8 cellular contexts compared by ENCODE assay signal in the genomic region with DNA sequence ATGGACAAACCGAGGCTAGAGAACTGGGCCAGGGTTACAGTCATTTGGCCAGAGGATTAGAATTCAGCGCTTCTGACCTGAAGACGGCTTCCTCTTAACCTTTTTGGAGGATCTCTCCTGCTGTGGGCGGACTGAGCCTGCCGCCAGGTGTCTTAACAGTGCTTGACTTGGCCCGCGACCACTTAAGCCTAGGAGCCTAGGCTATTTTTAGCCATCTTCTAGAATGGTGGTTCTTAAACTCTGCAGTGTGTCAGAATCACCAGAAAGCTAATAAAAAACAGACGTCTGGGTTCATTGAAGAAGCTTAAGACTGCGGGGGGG. TPM values are rescaled to one million over a fixed set of nuclear protein-coding genes. Genes with fewer than 3 reads are reported as not detected.
DNase-seq lines count a peak whose midpoint lies in the region; ATAC-seq lines count a peak whose summit lies in the region.

No MANE protein-coding gene starts in this region.

- H3K36me3 ChIP-seq in iPS-20b (ENCODE audit: insufficient read depth, low read depth, low read length), result peaks cover 22% of the 10 kb centered on the region

- H3K36me3 Mint-ChIP-seq in activated naive CD8-positive, alpha-beta T cell treated with anti-CD3 and anti-CD28 coated beads for 36 hours, result peaks cover 40% of the 10 kb centered on the region
- H3K36me3 Mint-ChIP-seq in stimulated activated naive B cell treated with anti-CD40 and anti-IgM and Interleukin-4, amounts not matched to agents 10 μg/mL and 1 μg/mL and 100 μg/mL, for 72 hours, result peaks cover 29 to 41% of the 10 kb centered on the region in 2 donors

- peaks cover 37% of the 10 kb centered on the region for H3K4me1 Mint-ChIP-seq in activated naive CD8-positive, alpha-beta T cell treated with anti-CD3 and anti-CD28 coated beads for 36 hours
- peaks cover 21 to 37% of the 10 kb centered on the region in 2 donors for H3K4me1 Mint-ChIP-seq in stimulated activated naive B cell treated with anti-CD40 and anti-IgM and Interleukin-4, amounts not matched to agents 10 μg/mL and 1 μg/mL and 100 μg/mL, for 72 hours

- no peaks in the 10 kb centered on the region for H3K27me3 Mint-ChIP-seq in activated naive CD8-positive, alpha-beta T cell treated with anti-CD3 and anti-CD28 coated beads for 36 hours
- no peaks in the 10 kb centered on the region for H3K27me3 Mint-ChIP-seq in stimulated activated naive B cell treated with anti-CD40 and anti-IgM and Interleukin-4, amounts not matched to agents 10 μg/mL and 1 μg/mL and 100 μg/mL, for 72 hours

- peak; percentile 26 to 27 for ATAC-seq in stimulated activated naive B cell treated with anti-CD40 and anti-IgM and Interleukin-4, amounts not matched to agents 10 μg/mL and 1 μg/mL and 100 μg/mL, for 72 hours (replicated peaks)
- ATAC-seq in GM21528 (IDR thresholded peaks at IDR 0.05; ENCODE audit: low FRiP score, unreplicated experiment), result no peak

- no peaks in the 10 kb centered on the region for H3K27me3 ChIP-seq in iPS-20b (ENCODE audit: insufficient read depth, low read length)

- H3K9me3 Mint-ChIP-seq in activated naive CD8-positive, alpha-beta T cell treated with anti-CD3 and anti-CD28 coated beads for 36 hours, result no peaks in the 10 kb centered on the region
- no peaks in the 10 kb centered on the region for H3K9me3 Mint-ChIP-seq in stimulated activated naive B cell treated with anti-CD40 and anti-IgM and Interleukin-4, amounts not matched to agents 10 μg/mL and 1 μg/mL and 100 μg/mL, for 72 hours

- peak overlapping the region; percentile 85 for H3K27ac ChIP-seq in iPS-20b (ENCODE audit: low read length)

- H3K4me3 ChIP-seq in iPS-20b (ENCODE audit: low read length), result peak overlapping the region; percentile 100

- H3K4me1 ChIP-seq in iPS-20b (ENCODE audit: insufficient read depth, low read length), result no peaks in the 10 kb centered on the region; the same call in 1 of the 2 replicates

- DNase-seq in activated T-cell treated with anti-CD3 and anti-CD28 coated beads for 24 hours (ENCODE audit: low read depth) (peak; percentile 11), activated T-cell treated with anti-CD3 and anti-CD28 coated beads for 4 hours (no peak), NCI-H2171 (lab: John Stamatoyannopoulos, UW) (peak; percentile 12)
- DNase-seq in activated naive CD8-positive, alpha-beta T cell treated with anti-CD3 and anti-CD28 coated beads for 36 hours, result peak; percentile 34
- DNase-seq in stimulated activated naive B cell treated with anti-CD40 and anti-IgM and Interleukin-4, amounts not matched to agents 10 μg/mL and 1 μg/mL and 100 μg/mL, for 72 hours, result no peak
- DNase-seq in central memory CD4-positive, alpha-beta T cell, result no peak

- no peaks in the 10 kb centered on the region for H3K9me3 ChIP-seq in iPS-20b (ENCODE audit: insufficient read depth, low read depth, low read length)

- H3K9ac ChIP-seq in iPS-20b (ENCODE audit: low read depth, low read length), result peak overlapping the region; percentile 99

- H3K4me3 Mint-ChIP-seq in activated naive CD8-positive, alpha-beta T cell treated with anti-CD3 and anti-CD28 coated beads for 36 hours, result peak overlapping the region; percentile 99
- H3K4me3 Mint-ChIP-seq in stimulated activated naive B cell treated with anti-CD40 and anti-IgM and Interleukin-4, amounts not matched to agents 10 μg/mL and 1 μg/mL and 100 μg/mL, for 72 hours, result peak overlapping the region; percentile 92 to 94

- H3K27ac Mint-ChIP-seq in activated naive CD8-positive, alpha-beta T cell treated with anti-CD3 and anti-CD28 coated beads for 36 hours, result peak overlapping the region; percentile 97
- peak overlapping the region; percentile 95 for H3K27ac Mint-ChIP-seq in stimulated activated naive B cell treated with anti-CD40 and anti-IgM and Interleukin-4, amounts not matched to agents 10 μg/mL and 1 μg/mL and 100 μg/mL, for 72 hours

RNA-seq across cellular contexts. Expression of a gene that starts 0.7 kb away (rescaled TPM):
- 100 to 1,000 TPM; 304 to 310 TPM for total RNA-seq in activated naive CD8-positive, alpha-beta T cell treated with anti-CD3 and anti-CD28 coated beads for 36 hours

RNA-seq across cellular contexts. Expression of a gene that starts 0.8 kb away (rescaled TPM):
- 10 to 100 TPM; 28.2 to 30.4 TPM for total RNA-seq in activated naive CD8-positive, alpha-beta T cell treated with anti-CD3 and anti-CD28 coated beads for 36 hours

RNA-seq across cellular contexts. Expression of a gene that starts 54.2 kb away (rescaled TPM):
- total RNA-seq in activated naive CD8-positive, alpha-beta T cell treated with anti-CD3 and anti-CD28 coated beads for 36 hours, result 10 to 100 TPM; 19.6 to 22.1 TPM

Comparison
In these comparisons a context has a peak if more than half of its experiments do, and no peak if none do; other contexts are left out.
1. DNase-seq: peak in activated T-cell treated with anti-CD3 and anti-CD28 coated beads for 24 hours (single experiment), NCI-H2171 (single experiment) and activated naive CD8-positive, alpha-beta T cell treated with anti-CD3 and anti-CD28 coated beads for 36 hours (single experiment); none in activated T-cell treated with anti-CD3 and anti-CD28 coated beads for 4 hours (single experiment), stimulated activated naive B cell treated with anti-CD40 and anti-IgM and Interleukin-4, amounts not matched to agents 10 μg/mL and 1 μg/mL and 100 μg/mL, for 72 hours (single experiment) and central memory CD4-positive, alpha-beta T cell (single experiment).